1 cellular context compared by ENCODE assay signal in the genomic region with DNA sequence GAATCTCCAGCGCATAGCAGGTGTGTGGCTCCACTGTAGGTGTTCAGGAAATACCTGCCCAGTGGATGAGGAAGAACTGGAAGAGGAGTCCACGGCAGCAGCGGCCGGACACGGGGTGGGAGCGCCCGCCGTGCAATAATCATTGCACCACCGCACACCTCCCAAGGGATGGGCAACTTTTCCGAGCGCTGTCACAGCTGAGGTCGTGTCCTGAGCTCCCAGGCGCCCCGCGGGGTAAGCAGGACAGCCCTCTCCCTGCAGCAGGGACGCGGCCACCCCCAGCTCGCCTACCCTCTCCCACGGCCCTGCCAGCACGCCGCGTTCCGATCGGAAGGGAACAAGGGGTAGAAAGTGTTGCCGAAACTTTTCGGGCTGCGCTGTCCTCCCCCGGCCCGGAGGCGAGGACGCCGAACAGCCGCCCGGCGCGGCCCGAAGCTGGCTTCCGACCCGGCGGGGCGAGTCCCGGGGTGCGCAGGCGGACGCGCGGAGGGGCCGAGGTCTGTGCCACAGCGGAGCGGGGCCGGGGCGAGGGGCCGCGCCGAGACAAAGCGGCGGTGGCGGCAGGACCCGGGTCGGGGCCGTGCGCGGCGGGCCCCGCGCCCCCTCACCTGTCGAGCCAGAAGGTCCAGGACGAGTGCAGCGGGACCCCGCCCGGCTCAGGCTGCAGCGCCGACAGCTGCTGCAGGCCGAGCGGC.
A peak's percentile ranks its signal among the peaks of the same experiment; 100 is the strongest.
TF ChIP-seq lines count a peak whose summit lies in the region.

No MANE protein-coding gene starts in this region.

TF ChIP-seq in WTC11, 78 proteins besides CTCF, POLR2A, EP300 and RAD21 (continued from another document):
- 0 out of 2 replicates have a peak, but pooled peaks have one; percentile 68 for TF ChIP-seq STAT6 (CRISPR knock-in tag; conservative IDR thresholded peaks at IDR 0.05; ENCODE audit: low read depth)
- TF ChIP-seq SMAD4 (CRISPR knock-in tag; IDR thresholded peaks at IDR 0.05): no peak
- TF ChIP-seq, protein P1, sequence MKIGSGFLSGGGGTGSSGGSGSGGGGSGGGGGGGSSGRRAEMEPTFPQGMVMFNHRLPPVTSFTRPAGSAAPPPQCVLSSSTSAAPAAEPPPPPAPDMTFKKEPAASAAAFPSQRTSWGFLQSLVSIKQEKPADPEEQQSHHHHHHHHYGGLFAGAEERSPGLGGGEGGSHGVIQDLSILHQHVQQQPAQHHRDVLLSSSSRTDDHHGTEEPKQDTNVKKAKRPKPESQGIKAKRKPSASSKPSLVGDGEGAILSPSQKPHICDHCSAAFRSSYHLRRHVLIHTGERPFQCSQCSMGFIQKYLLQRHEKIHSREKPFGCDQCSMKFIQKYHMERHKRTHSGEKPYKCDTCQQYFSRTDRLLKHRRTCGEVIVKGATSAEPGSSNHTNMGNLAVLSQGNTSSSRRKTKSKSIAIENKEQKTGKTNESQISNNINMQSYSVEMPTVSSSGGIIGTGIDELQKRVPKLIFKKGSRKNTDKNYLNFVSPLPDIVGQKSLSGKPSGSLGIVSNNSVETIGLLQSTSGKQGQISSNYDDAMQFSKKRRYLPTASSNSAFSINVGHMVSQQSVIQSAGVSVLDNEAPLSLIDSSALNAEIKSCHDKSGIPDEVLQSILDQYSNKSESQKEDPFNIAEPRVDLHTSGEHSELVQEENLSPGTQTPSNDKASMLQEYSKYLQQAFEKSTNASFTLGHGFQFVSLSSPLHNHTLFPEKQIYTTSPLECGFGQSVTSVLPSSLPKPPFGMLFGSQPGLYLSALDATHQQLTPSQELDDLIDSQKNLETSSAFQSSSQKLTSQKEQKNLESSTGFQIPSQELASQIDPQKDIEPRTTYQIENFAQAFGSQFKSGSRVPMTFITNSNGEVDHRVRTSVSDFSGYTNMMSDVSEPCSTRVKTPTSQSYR (CRISPR knock-in tag; IDR thresholded peaks at IDR 0.05): no peak
- peak; percentile 59; the same call in 1 of the 2 replicates for TF ChIP-seq FOXP1 (CRISPR knock-in tag; IDR thresholded peaks at IDR 0.05; ENCODE audit: borderline replicate concordance)
- TF ChIP-seq, protein P2, sequence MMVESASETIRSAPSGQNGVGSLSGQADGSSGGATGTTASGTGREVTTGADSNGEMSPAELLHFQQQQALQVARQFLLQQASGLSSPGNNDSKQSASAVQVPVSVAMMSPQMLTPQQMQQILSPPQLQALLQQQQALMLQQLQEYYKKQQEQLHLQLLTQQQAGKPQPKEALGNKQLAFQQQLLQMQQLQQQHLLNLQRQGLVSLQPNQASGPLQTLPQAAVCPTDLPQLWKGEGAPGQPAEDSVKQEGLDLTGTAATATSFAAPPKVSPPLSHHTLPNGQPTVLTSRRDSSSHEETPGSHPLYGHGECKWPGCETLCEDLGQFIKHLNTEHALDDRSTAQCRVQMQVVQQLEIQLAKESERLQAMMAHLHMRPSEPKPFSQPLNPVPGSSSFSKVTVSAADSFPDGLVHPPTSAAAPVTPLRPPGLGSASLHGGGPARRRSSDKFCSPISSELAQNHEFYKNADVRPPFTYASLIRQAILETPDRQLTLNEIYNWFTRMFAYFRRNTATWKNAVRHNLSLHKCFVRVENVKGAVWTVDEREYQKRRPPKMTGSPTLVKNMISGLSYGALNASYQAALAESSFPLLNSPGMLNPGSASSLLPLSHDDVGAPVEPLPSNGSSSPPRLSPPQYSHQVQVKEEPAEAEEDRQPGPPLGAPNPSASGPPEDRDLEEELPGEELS (CRISPR knock-in tag; IDR thresholded peaks at IDR 0.05): no peak; the same call in 1 of the 2 replicates
- TF ChIP-seq ELF4 (CRISPR knock-in tag; IDR thresholded peaks at IDR 0.05; ENCODE audit: low read depth): no peak
- TF ChIP-seq, protein P3, sequence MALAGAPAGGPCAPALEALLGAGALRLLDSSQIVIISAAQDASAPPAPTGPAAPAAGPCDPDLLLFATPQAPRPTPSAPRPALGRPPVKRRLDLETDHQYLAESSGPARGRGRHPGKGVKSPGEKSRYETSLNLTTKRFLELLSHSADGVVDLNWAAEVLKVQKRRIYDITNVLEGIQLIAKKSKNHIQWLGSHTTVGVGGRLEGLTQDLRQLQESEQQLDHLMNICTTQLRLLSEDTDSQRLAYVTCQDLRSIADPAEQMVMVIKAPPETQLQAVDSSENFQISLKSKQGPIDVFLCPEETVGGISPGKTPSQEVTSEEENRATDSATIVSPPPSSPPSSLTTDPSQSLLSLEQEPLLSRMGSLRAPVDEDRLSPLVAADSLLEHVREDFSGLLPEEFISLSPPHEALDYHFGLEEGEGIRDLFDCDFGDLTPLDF (CRISPR knock-in tag; IDR thresholded peaks at IDR 0.05): no peak
- no peak for TF ChIP-seq NR1H2 (CRISPR knock-in tag; IDR thresholded peaks at IDR 0.05)
